9 cellular contexts compared by ENCODE assay signal in genomic region chr21:16195476-16195875, GRCh38.
DNase-seq lines count a peak whose midpoint lies in the region; ATAC-seq and TF ChIP-seq lines count a peak whose summit lies in the region.
"Had no signal": no experiment of that assay in that cellular context is flagged by ENCODE, and none has a peak within 500 bp of the region (broad histone marks: within the 10 kb centered on the region; RNA-seq: fewer than 3 reads in every experiment).

No MANE protein-coding gene starts in this region.

- no peaks in the 10 kb centered on the region for H3K36me3 ChIP-seq in KMS-11 (ENCODE audit: insufficient read depth)

- ATAC-seq in naive thymus-derived CD8-positive, alpha-beta T cell = no peak

- peaks cover 0 to 16% (median 1%) of the 10 kb centered on the region in 5 donors for H3K27me3 Mint-ChIP-seq in naive thymus-derived CD8-positive, alpha-beta T cell

- POLR2A ChIA-PET in AG04449 (lab: Yijun Ruan, JAX) = no interaction called here
- POLR2A ChIA-PET in naive thymus-derived CD8-positive, alpha-beta T cell (lab: Charles Lee) = no interaction called here

- no peak for TF ChIP-seq CTCF in AG04449 (IDR thresholded peaks at IDR 0.05; ENCODE audit: insufficient read depth, low read length, missing control alignments)
- no peak for TF ChIP-seq CTCF in KMS-11 (conservative IDR thresholded peaks at IDR 0.05; ENCODE audit: low read depth, low read length)

- DNase-seq in AG04449 (ENCODE audit: low read depth, low spot score) (no peak), dermis blood vessel endothelial cell (peak; percentile 49), NCI-H1092 treated with DMSO at 0.1 percent for 48 hours (lab: John Stamatoyannopoulos, UW) (no peak), Ammon's horn (ENCODE audit: low spot score) (no peak), NCI-H524 (lab: John Stamatoyannopoulos, UW) (no peak), activated gamma-delta T cell (lab: John Stamatoyannopoulos, UW) (no peak)
- DNase-seq in naive thymus-derived CD8-positive, alpha-beta T cell = peak in 2 of 10 donors; percentile 3 to 19
- DNase-seq: GDM1 had no signal

- peak overlapping the region in 6 of 10 donors; percentile 5 to 75 (median 22) for H3K4me3 Mint-ChIP-seq in naive thymus-derived CD8-positive, alpha-beta T cell

- peaks cover 60% of the 10 kb centered on the region for H3K79me2 ChIP-seq in KMS-11 (ENCODE audit: insufficient read depth, low read depth)

- H2AFZ ChIP-seq in KMS-11 (ENCODE audit: low read depth) = peak overlapping the region; percentile 89

- H3K9me3 Mint-ChIP-seq in naive thymus-derived CD8-positive, alpha-beta T cell = peaks cover 0 to 7% (median 0%) of the 10 kb centered on the region in 9 donors

- peaks cover 0 to 4% (median 0%) of the 10 kb centered on the region in 3 donors for H3K36me3 Mint-ChIP-seq in naive thymus-derived CD8-positive, alpha-beta T cell

- peak overlapping the region; percentile 90 for H3K4me2 ChIP-seq in KMS-11

- peak overlapping the region in 2 of 10 donors; percentile 16 to 83 for H3K27ac Mint-ChIP-seq in naive thymus-derived CD8-positive, alpha-beta T cell

- H3K4me3 ChIP-seq in AG04449 (ENCODE audit: low read depth, low read length) (peak overlapping the region; percentile 48), KMS-11 (IDR thresholded peaks at IDR 0.05; ENCODE audit: insufficient read depth, low read depth, low read length) (no peak overlapping the region)

- no peaks in the 10 kb centered on the region for H4K20me1 ChIP-seq in KMS-11 (ENCODE audit: insufficient read depth)

- H3K4me1 ChIP-seq in KMS-11 (ENCODE audit: low read depth, poor library complexity, severe bottlenecking) = peaks cover 49% of the 10 kb centered on the region

- no peaks in the 10 kb centered on the region for H3K27me3 ChIP-seq in KMS-11 (ENCODE audit: insufficient read depth, low read depth)

- H3K9ac ChIP-seq in KMS-11 = peak overlapping the region; percentile 95

- CTCF ChIA-PET in AG04449 (lab: Yijun Ruan, JAX) = interaction anchor here (1.2 kb wide), 1 partner anchor 8 kb away, joined by 3 read pairs; no protein-coding TSS in a partner anchor

- peak overlapping the region; percentile 90 for H3K27ac ChIP-seq in KMS-11

- H3K4me1 Mint-ChIP-seq in naive thymus-derived CD8-positive, alpha-beta T cell = peaks cover 2 to 30% (median 11%) of the 10 kb centered on the region in 4 donors
